ENCODE assay signal across 14 cellular contexts in genomic region chr5:355379-355935, GRCh38. TPM values are rescaled to one million over a fixed set of nuclear protein-coding genes. Genes with fewer than 3 reads are reported as not detected.
DNase-seq lines count a peak whose midpoint lies in the region; ATAC-seq and TF ChIP-seq lines count a peak whose summit lies in the region.
"Had no signal": no experiment of that assay in that cellular context is flagged by ENCODE, and none has a peak within 500 bp of the region (broad histone marks: within the 10 kb centered on the region; RNA-seq: fewer than 3 reads in every experiment).

No MANE protein-coding gene starts in this region.

- peaks cover 1% of the 10 kb centered on the region for H3K27me3 Mint-ChIP-seq in dendritic cell treated with granulocyte-macrophage colony-stimulating factor and Interleukin-4, amounts not matched to agents 40 ng/mL and 50 ng/mL, for 4 days
- no peaks in the 10 kb centered on the region for H3K27me3 Mint-ChIP-seq in osteocyte (ENCODE audit: unreplicated experiment)

- H3K27me3 ChIP-seq in H7 (ENCODE audit: control insufficient read depth, insufficient read depth, low read length) = no peaks in the 10 kb centered on the region
- H3K27me3 ChIP-seq in MG63 = no peaks in the 10 kb centered on the region
- H3K27me3 ChIP-seq: BLaER1 treated with 17β-estradiol and CSF1 and Interleukin-3, amounts not matched to agents 10 nM and 100 nM had no signal

- DNase-seq in AG20443 (ENCODE audit: low spot score) (peak; percentile 8), H7 (peak; percentile 62), osteocyte (ENCODE audit: extremely low spot score, unreplicated experiment) (peak; percentile 77), NCI-H1092 (lab: John Stamatoyannopoulos, UW) (no peak), MG63 (no peak)
- DNase-seq: DMS 273 treated with DMSO at 0.1 percent for 48 hours, NCI-H1048, NCI-H1694 treated with DMSO at 0.1 percent for 48 hours, NCI-H446, SK-N-SH had no signal

- TF ChIP-seq CTCF in osteocyte (IDR thresholded peaks at IDR 0.05) = no peak

- peak overlapping the region; percentile 77 for H3K27ac Mint-ChIP-seq in dendritic cell treated with granulocyte-macrophage colony-stimulating factor and Interleukin-4, amounts not matched to agents 40 ng/mL and 50 ng/mL, for 4 days
- peak overlapping the region; percentile 71 for H3K27ac Mint-ChIP-seq in osteocyte (ENCODE audit: unreplicated experiment)

- intact Hi-C loops in dendritic cell treated with granulocyte-macrophage colony-stimulating factor and Interleukin-4, amounts not matched to agents 40 ng/mL and 50 ng/mL, for 4 days (cut with micrococcal nuclease) = no loop called here

- H3K4me3 ChIP-seq in H7 (ENCODE audit: insufficient read depth, low read depth, low read length) (no peak overlapping the region), MG63 (no peak overlapping the region)
- H3K4me3 ChIP-seq: BLaER1 treated with 17β-estradiol and CSF1 and Interleukin-3, amounts not matched to agents 10 nM and 100 nM had no signal

- H3K9me3 Mint-ChIP-seq in dendritic cell treated with granulocyte-macrophage colony-stimulating factor and Interleukin-4, amounts not matched to agents 40 ng/mL and 50 ng/mL, for 4 days = no peaks in the 10 kb centered on the region
- H3K9me3 Mint-ChIP-seq in osteocyte (ENCODE audit: unreplicated experiment) = no peaks in the 10 kb centered on the region

- peaks cover 37% of the 10 kb centered on the region for H3K4me1 Mint-ChIP-seq in dendritic cell treated with granulocyte-macrophage colony-stimulating factor and Interleukin-4, amounts not matched to agents 40 ng/mL and 50 ng/mL, for 4 days (ENCODE audit: low read depth)
- peaks cover 12% of the 10 kb centered on the region for H3K4me1 Mint-ChIP-seq in osteocyte (ENCODE audit: unreplicated experiment)

- H3K9me3 ChIP-seq in MG63 = no peaks in the 10 kb centered on the region
- H3K9me3 ChIP-seq: SK-N-SH had no signal

- peaks cover 69% of the 10 kb centered on the region for H3K36me3 Mint-ChIP-seq in dendritic cell treated with granulocyte-macrophage colony-stimulating factor and Interleukin-4, amounts not matched to agents 40 ng/mL and 50 ng/mL, for 4 days (ENCODE audit: low read depth)
- peaks cover 28% of the 10 kb centered on the region for H3K36me3 Mint-ChIP-seq in osteocyte (ENCODE audit: unreplicated experiment)

- H3K4me3 Mint-ChIP-seq in dendritic cell treated with granulocyte-macrophage colony-stimulating factor and Interleukin-4, amounts not matched to agents 40 ng/mL and 50 ng/mL, for 4 days = no peak overlapping the region
- H3K4me3 Mint-ChIP-seq in osteocyte (ENCODE audit: unreplicated experiment) = no peak overlapping the region

- ATAC-seq in HG02571 (IDR thresholded peaks at IDR 0.05; ENCODE audit: unreplicated experiment) (no peak), HG03571 (IDR thresholded peaks at IDR 0.05; ENCODE audit: unreplicated experiment) (no peak)

- H3K36me3 ChIP-seq in H7 (replicated peaks; ENCODE audit: control insufficient read depth, insufficient read depth, low read length) (no peaks in the 10 kb centered on the region), MG63 (peaks cover 26% of the 10 kb centered on the region)

RNA-seq across cellular contexts. Expression of gene AHRR, which starts 33.9 kb away (rescaled TPM):
- total RNA-seq in H7 (2014; rRNA removed; shearing (Covaris generic)) = 0.74 and 1.4 TPM in 2 replicates
- 54.9 and 55.8 TPM in 2 replicates for total RNA-seq in osteocyte
- total RNA-seq in MG63 (2014; rRNA removed; shearing (Covaris generic); ENCODE audit: low replicate concordance) = 20.6 and 24.5 TPM in 2 replicates

Comparison
In these comparisons a context has a peak if more than half of its experiments do, and no peak if none do; other contexts are left out.
1. DNase-seq: peak in AG20443 (single experiment), H7 (single experiment) and osteocyte (single experiment); none in NCI-H1092 (single experiment) and MG63 (single experiment).